8 cellular contexts compared by ENCODE assay signal in genomic region chr6:107958689-107959362, GRCh38. TPM values are rescaled to one million over a fixed set of nuclear protein-coding genes. Genes with fewer than 3 reads are reported as not detected.
DNase-seq lines count a peak whose midpoint lies in the region; ATAC-seq and TF ChIP-seq lines count a peak whose summit lies in the region.
"Not testable (repeated sequence)": the region's sequence is repeated elsewhere in the genome, so short reads cannot be mapped to it uniquely, and the experiment has no call there.

No MANE protein-coding gene starts in this region.

- H3K4me3 ChIP-seq in AG04450 (ENCODE audit: low read depth, low read length) (peak overlapping the region; percentile 65), HEK293 (ENCODE audit: low read depth, low read length) (peak overlapping the region; percentile 39), RWPE2 (ENCODE audit: severe bottlenecking) (peak overlapping the region; percentile 93), dorsolateral prefrontal cortex (peak overlapping the region; percentile 56 to 97 (median 87)), right cardiac atrium (ENCODE audit: low read length) (peak overlapping the region; percentile 38), smooth muscle cell (peak overlapping the region; percentile 60)

- H3K27ac ChIP-seq in AG04450 (ENCODE audit: low read depth, low read length); right cardiac atrium (ENCODE audit: low read length): not testable (repeated sequence)
- H3K27ac ChIP-seq in HEK293 (ENCODE audit: extremely low read depth, low read depth, low read length), result peak overlapping the region; percentile 38; the same call in 1 of the 2 replicates
- peak overlapping the region; percentile 77 for H3K27ac ChIP-seq in RWPE2 (ENCODE audit: poor library complexity, severe bottlenecking)
- H3K27ac ChIP-seq in dorsolateral prefrontal cortex, result peak overlapping the region in 50 of 59 donors; percentile 29 to 93 (median 82)
- H3K27ac ChIP-seq in smooth muscle cell (ENCODE audit: low read depth), result peak overlapping the region; percentile 23

- WGBS in right cardiac atrium, result 76% methylated on average over 27 of the region's 27 CpGs
- WGBS in smooth muscle cell (ENCODE audit: low lambda C conversion rate), result 77% methylated on average over 27 of the region's 27 CpGs

- intact Hi-C loops in activated T-helper 2 cell treated with anti-CD3 and anti-CD28 coated beads, Interferon-gamma antibody, Interleukin-2, Interleukin-4, amounts not matched to agents 10 μg/mL and 5 μg/mL and 100 μg/mL, durations not matched to agents 14 hours and 24 hours and 36 hours (cut with micrococcal nuclease), result loop anchor here (1.0 to 10.0 kb wide), 3 partner anchors 94 to 502 kb away; partner anchors contain the start of genes OSTM1 and PDSS2
- intact Hi-C loops in dorsolateral prefrontal cortex (cut with DNase I), result loop anchor here (5.0 to 10.0 kb wide), 3 partner anchors 94 to 844 kb away; partner anchors contain the start of gene BEND3 (in 2 of the 2)
- intact Hi-C loops in right cardiac atrium (cut with DNase I), result not testable (repeated sequence)

- H4K20me1 ChIP-seq in smooth muscle cell (ENCODE audit: low read depth), result peaks cover 31% of the 10 kb centered on the region

- not testable (repeated sequence) for H3K9ac ChIP-seq in smooth muscle cell (ENCODE audit: low read depth)

- not testable (repeated sequence) for H3F3A ChIP-seq in smooth muscle cell (ENCODE audit: low read depth)

- H3K9me3 ChIP-seq in AG04450 (ENCODE audit: control insufficient read depth, insufficient read depth, low read length); HEK293 (ENCODE audit: control insufficient read depth, insufficient read depth, low read depth, low read length); RWPE2 (ENCODE audit: severe bottlenecking); right cardiac atrium (ENCODE audit: control insufficient read depth, low read length); smooth muscle cell (replicated peaks; ENCODE audit: low read depth): not testable (repeated sequence)

- H2AFZ ChIP-seq in smooth muscle cell (ENCODE audit: low read depth), result peak overlapping the region; percentile 93

- TF ChIP-seq CTCF in AG04450 (IDR thresholded peaks at IDR 0.05; ENCODE audit: low read depth, low read length); HEK293 (tag by site-specific recombination; IDR thresholded peaks at IDR 0.05); RWPE2 (IDR thresholded peaks at IDR 0.05; ENCODE audit: poor library complexity, severe bottlenecking); dorsolateral prefrontal cortex (IDR thresholded peaks at IDR 0.05 in 54 of 56, conservative IDR thresholded peaks at IDR 0.05 in 2 of 56; ENCODE audit: low read depth in 1 of 56, partially characterized antibody in 56 of 56); smooth muscle cell (IDR thresholded peaks at IDR 0.05; ENCODE audit: borderline replicate concordance, insufficient read depth, poor library complexity, severe bottlenecking): not testable (repeated sequence)

- H3K4me1 ChIP-seq in HEK293 (ENCODE audit: control insufficient read depth, insufficient read depth, low read length); right cardiac atrium (ENCODE audit: control insufficient read depth, insufficient read depth, low read length): not testable (repeated sequence)
- peaks cover 26% of the 10 kb centered on the region for H3K4me1 ChIP-seq in RWPE2 (ENCODE audit: insufficient read depth, poor library complexity, severe bottlenecking)
- H3K4me1 ChIP-seq in smooth muscle cell (ENCODE audit: low read depth), result peaks cover 15% of the 10 kb centered on the region

- H3K27me3 Mint-ChIP-seq in activated T-helper 2 cell treated with anti-CD3 and anti-CD28 coated beads, Interferon-gamma antibody, Interleukin-2, Interleukin-4, amounts not matched to agents 10 μg/mL and 5 μg/mL and 100 μg/mL, durations not matched to agents 14 hours and 24 hours and 36 hours (ENCODE audit: low read depth); naive B cell: not testable (repeated sequence)

- peaks cover 18% of the 10 kb centered on the region for H3K4me1 Mint-ChIP-seq in activated T-helper 2 cell treated with anti-CD3 and anti-CD28 coated beads, Interferon-gamma antibody, Interleukin-2, Interleukin-4, amounts not matched to agents 10 μg/mL and 5 μg/mL and 100 μg/mL, durations not matched to agents 14 hours and 24 hours and 36 hours (ENCODE audit: low read depth)
- peaks cover 21 to 43% (median 29%) of the 10 kb centered on the region in 3 donors for H3K4me1 Mint-ChIP-seq in naive B cell

- H3K79me2 ChIP-seq in smooth muscle cell (ENCODE audit: low read depth), result peaks cover 37% of the 10 kb centered on the region

- not testable (repeated sequence) for DNase-seq in AG04450 (ENCODE audit: low read depth, low spot score); RWPE2 (ENCODE audit: low spot score); activated T-helper 2 cell treated with anti-CD3 and anti-CD28 coated beads, Interferon-gamma antibody, Interleukin-2, Interleukin-4, amounts not matched to agents 10 μg/mL and 5 μg/mL and 100 μg/mL, durations not matched to agents 14 hours and 24 hours and 36 hours (ENCODE audit: low spot score); dorsolateral prefrontal cortex; right cardiac atrium; naive B cell; smooth muscle cell (lab: John Stamatoyannopoulos, UW; ENCODE audit: unreplicated experiment)

- ATAC-seq in RWPE2 (ENCODE audit: low read depth); right cardiac atrium; naive B cell (ENCODE audit: low read depth in 2 of 2): not testable (repeated sequence)

- CTCF ChIA-PET in AG04450 (lab: Charles Lee), result interaction anchor here (0.7 to 1.4 kb wide), 3 partner anchors 22 to 163 kb away, joined by 4 to 9 read pairs (median 5); no protein-coding TSS in a partner anchor
- CTCF ChIA-PET in HEK293 (lab: Yijun Ruan, JAX), result not testable (repeated sequence)

- not testable (repeated sequence) for H3K9me3 Mint-ChIP-seq in activated T-helper 2 cell treated with anti-CD3 and anti-CD28 coated beads, Interferon-gamma antibody, Interleukin-2, Interleukin-4, amounts not matched to agents 10 μg/mL and 5 μg/mL and 100 μg/mL, durations not matched to agents 14 hours and 24 hours and 36 hours; naive B cell

- POLR2A ChIA-PET in AG04450 (lab: Yijun Ruan, JAX), result interaction anchor here (0.6 to 1.7 kb wide), 4 partner anchors 10 to 456 kb away, joined by 3 to 5 read pairs (median 3); no protein-coding TSS in a partner anchor
- POLR2A ChIA-PET in HEK293 (lab: Yijun Ruan, JAX), result interaction anchor here (0.7 to 3.1 kb wide), 16 partner anchors 8 to 1135 kb away, joined by 3 to 13 read pairs (median 4); partner anchors contain the start of genes AFG1L and SNX3

- H3K4me2 ChIP-seq in smooth muscle cell, result peak overlapping the region; percentile 95

- H3K4me3 Mint-ChIP-seq in activated T-helper 2 cell treated with anti-CD3 and anti-CD28 coated beads, Interferon-gamma antibody, Interleukin-2, Interleukin-4, amounts not matched to agents 10 μg/mL and 5 μg/mL and 100 μg/mL, durations not matched to agents 14 hours and 24 hours and 36 hours (ENCODE audit: low read depth), result peak overlapping the region; percentile 87
- H3K4me3 Mint-ChIP-seq in naive B cell, result peak overlapping the region; percentile 91 to 100 (median 98)

- H3K36me3 ChIP-seq in HEK293 (ENCODE audit: control insufficient read depth in 2 of 2, insufficient read depth in 1 of 2, low read length in 2 of 2); smooth muscle cell (ENCODE audit: low read depth): not testable (repeated sequence)
- peaks cover 18% of the 10 kb centered on the region for H3K36me3 ChIP-seq in RWPE2 (ENCODE audit: low read depth)

- H3K27ac Mint-ChIP-seq in activated T-helper 2 cell treated with anti-CD3 and anti-CD28 coated beads, Interferon-gamma antibody, Interleukin-2, Interleukin-4, amounts not matched to agents 10 μg/mL and 5 μg/mL and 100 μg/mL, durations not matched to agents 14 hours and 24 hours and 36 hours, result peak overlapping the region; percentile 92
- peak overlapping the region in 3 of 6 donors; percentile 33 to 94 (median 80) for H3K27ac Mint-ChIP-seq in naive B cell

- H3K27me3 ChIP-seq in AG04450 (ENCODE audit: control insufficient read depth, insufficient read depth, low read length); RWPE2 (ENCODE audit: insufficient read depth, poor library complexity, severe bottlenecking); dorsolateral prefrontal cortex; right cardiac atrium (ENCODE audit: control insufficient read depth, insufficient read depth); smooth muscle cell (ENCODE audit: low read depth): not testable (repeated sequence)

- peaks cover 25% of the 10 kb centered on the region for H3K36me3 Mint-ChIP-seq in activated T-helper 2 cell treated with anti-CD3 and anti-CD28 coated beads, Interferon-gamma antibody, Interleukin-2, Interleukin-4, amounts not matched to agents 10 μg/mL and 5 μg/mL and 100 μg/mL, durations not matched to agents 14 hours and 24 hours and 36 hours (ENCODE audit: low read depth)
- H3K36me3 Mint-ChIP-seq in naive B cell, result not testable (repeated sequence)

RNA-seq across cellular contexts. Expression of gene SEC63, which starts 0.8 kb away (rescaled TPM):
- 58.6 and 90.9 TPM in 2 replicates for polyA plus RNA-seq in AG04450 (2011; rRNA removed)
- polyA minus RNA-seq in AG04450 (2011; rRNA and poly(A)+ RNA removed), result 16.5 and 36.1 TPM in 2 replicates
- 92.3 and 96.2 TPM in 2 replicates for total RNA-seq in activated T-helper 2 cell treated with anti-CD3 and anti-CD28 coated beads, Interferon-gamma antibody, Interleukin-2, Interleukin-4, amounts not matched to agents 10 μg/mL and 5 μg/mL and 100 μg/mL, durations not matched to agents 14 hours and 24 hours and 36 hours
- 100 to 1,000 TPM in 9 of 120 experiments, 10 to 100 TPM in 111; 54.8 to 112 (median 82.9) TPM for total RNA-seq in dorsolateral prefrontal cortex
- total RNA-seq in right cardiac atrium, result 100 to 1,000 TPM in 1 of 4 donors, 10 to 100 TPM in 3; 65.6 to 100 (median 87.9) TPM
- 30.6 TPM for polyA plus RNA-seq in right cardiac atrium
- polyA plus RNA-seq in naive B cell (ENCODE audit: low read depth in 6 of 6), result 10 to 100 TPM; 30.3 to 57.6 (median 37.1) TPM
- total RNA-seq in smooth muscle cell, result 46.8 and 67.0 TPM in 2 replicates
- polyA plus RNA-seq in smooth muscle cell, result 95.1 and 121 TPM in 2 replicates

Comparison
In these comparisons a context has a peak if more than half of its experiments do, and no peak if none do; other contexts are left out.
1. H3K4me3 ChIP-seq: peak in every context shown above with its lines; median percentile 93 in RWPE2; 87 in dorsolateral prefrontal cortex; 65 in AG04450; 60 in smooth muscle cell; 39 in HEK293; 38 in right cardiac atrium.